ENCODE assay signal across 8 cellular contexts in genomic region chr11:42524534-42525227, GRCh38.
DNase-seq lines count a peak whose midpoint lies in the region; ATAC-seq and TF ChIP-seq lines count a peak whose summit lies in the region.

No MANE protein-coding gene starts in this region.

- peak; percentile 25 for DNase-seq in Caki2 (ENCODE audit: low read depth)
- peak; percentile 56 for DNase-seq in NCI-H2029 treated with DMSO at 0.1 percent for 48 hours (lab: John Stamatoyannopoulos, UW)
- DNase-seq in WERI-Rb-1, result peak; percentile 44
- DNase-seq in Right ventricle myocardium superior, result no peak
- peak; percentile 38 for DNase-seq in renal cortical epithelial cell (ENCODE audit: low read depth)
- no peak for DNase-seq in activated CD8-positive, alpha-beta memory T cell treated with anti-CD3 and anti-CD28 coated beads, Interleukin-2, amount 50 U/mL, for 48 hours

- H3K36me3 ChIP-seq in WERI-Rb-1, result no peaks in the 10 kb centered on the region

- peaks cover 33% of the 10 kb centered on the region for H3K27me3 ChIP-seq in WERI-Rb-1 (ENCODE audit: insufficient read depth, low read depth, severe bottlenecking)

- ATAC-seq in GM18907 (IDR thresholded peaks at IDR 0.05; ENCODE audit: unreplicated experiment), result peak; percentile 97
- peak; percentile 96 for ATAC-seq in HG03039 (IDR thresholded peaks at IDR 0.05; ENCODE audit: unreplicated experiment)
- ATAC-seq in Right ventricle myocardium superior (ENCODE audit: poor library complexity), result peak; percentile 64

- H3K4me3 ChIP-seq in WERI-Rb-1 (ENCODE audit: low read depth, low read length), result no peak overlapping the region

- no peak overlapping the region for H3K27ac ChIP-seq in WERI-Rb-1

- peak; percentile 82 for TF ChIP-seq CTCF in WERI-Rb-1 (IDR thresholded peaks at IDR 0.05; ENCODE audit: low read depth, low read length)

- in situ Hi-C loops in Caki2 (cut with HindIII; ENCODE audit: low pct_unique_long_range_greater_than_20kb, low sequenced_read_pairs), result no loop called here

- no peaks in the 10 kb centered on the region for H3K9me3 ChIP-seq in WERI-Rb-1 (ENCODE audit: severe bottlenecking)

- intact Hi-C loops in Right ventricle myocardium superior (cut with DNase I), result no loop called here

Comparison
In these comparisons a context has a peak if more than half of its experiments do, and no peak if none do; other contexts are left out.
1. DNase-seq: peak in Caki2 (single experiment), NCI-H2029 treated with DMSO at 0.1 percent for 48 hours (single experiment), WERI-Rb-1 (single experiment) and renal cortical epithelial cell (single experiment); none in Right ventricle myocardium superior (single experiment) and activated CD8-positive, alpha-beta memory T cell treated with anti-CD3 and anti-CD28 coated beads, Interleukin-2, amount 50 U/mL, for 48 hours (single experiment).
2. Peak in every context shown above with its lines, with median percentiles within 50 percentile points of each other: ATAC-seq.